In genomic region chr6:27866370-27867050, GRCh38 we compare ENCODE assay signal across 8 cellular contexts. TPM values are rescaled to one million over a fixed set of nuclear protein-coding genes. Genes with fewer than 3 reads are reported as not detected.
DNase-seq lines count a peak whose midpoint lies in the region; ATAC-seq and TF ChIP-seq lines count a peak whose summit lies in the region.

No MANE protein-coding gene starts in this region.

- DNase-seq in GM10248 (ENCODE audit: extremely low spot score): peak; percentile 64
- DNase-seq in OCI-M1 (lab: John Stamatoyannopoulos, UW): peak; percentile 99
- DNase-seq in activated naive CD8-positive, alpha-beta T cell treated with anti-CD3 and anti-CD28 coated beads for 36 hours: peak; percentile 74
- no peak for DNase-seq in left ventricle myocardium superior
- no peak for DNase-seq in sciatic nerve (ENCODE audit: low spot score)
- DNase-seq in head of caudate nucleus: no peak

- peaks cover 7% of the 10 kb centered on the region for H3K36me3 Mint-ChIP-seq in activated naive CD8-positive, alpha-beta T cell treated with anti-CD3 and anti-CD28 coated beads for 36 hours

- peak; percentile 10 for ATAC-seq in HG03354 (IDR thresholded peaks at IDR 0.05; ENCODE audit: poor library complexity, severe bottlenecking, unreplicated experiment)
- ATAC-seq in left ventricle myocardium superior: peak; percentile 39
- peak; percentile 49 for ATAC-seq in sciatic nerve
- no peak for ATAC-seq in GM19324 (IDR thresholded peaks at IDR 0.05; ENCODE audit: low FRiP score, unreplicated experiment)

- intact Hi-C loops in left ventricle myocardium superior (cut with micrococcal nuclease): no loop called here
- intact Hi-C loops in sciatic nerve (cut with DNase I): no loop called here
- intact Hi-C loops in head of caudate nucleus (cut with DNase I): no loop called here

- no peak for TF ChIP-seq CTCF in GM10248 (IDR thresholded peaks at IDR 0.05; ENCODE audit: control extremely low read depth, extremely low read depth, low read depth, missing control alignments)

- peak overlapping the region; percentile 96 for H3K4me3 Mint-ChIP-seq in activated naive CD8-positive, alpha-beta T cell treated with anti-CD3 and anti-CD28 coated beads for 36 hours

- no peaks in the 10 kb centered on the region for H3K9me3 Mint-ChIP-seq in activated naive CD8-positive, alpha-beta T cell treated with anti-CD3 and anti-CD28 coated beads for 36 hours

- H3K4me1 Mint-ChIP-seq in activated naive CD8-positive, alpha-beta T cell treated with anti-CD3 and anti-CD28 coated beads for 36 hours: peaks cover 52% of the 10 kb centered on the region

- POLR2A ChIA-PET in GM10248 (lab: Yijun Ruan, JAX): interaction anchor here (0.6 to 12.0 kb wide), 19 partner anchors 23 to 1844 kb away, joined by 3 to 240 read pairs (median 6); a partner anchor contains a TSS

- H3K27me3 Mint-ChIP-seq in activated naive CD8-positive, alpha-beta T cell treated with anti-CD3 and anti-CD28 coated beads for 36 hours: peaks cover 24% of the 10 kb centered on the region

- peak overlapping the region; percentile 99 for H3K27ac Mint-ChIP-seq in activated naive CD8-positive, alpha-beta T cell treated with anti-CD3 and anti-CD28 coated beads for 36 hours

- CTCF ChIA-PET in GM10248 (lab: Yijun Ruan, JAX): interaction anchor here (1.1 to 9.5 kb wide), 11 partner anchors 21 to 114 kb away, joined by 3 to 85 read pairs (median 4); a partner anchor contains a TSS

RNA-seq across cellular contexts. Expression of gene OR2B2, which starts 45.7 kb away (rescaled TPM):
- not detected for total RNA-seq in activated naive CD8-positive, alpha-beta T cell treated with anti-CD3 and anti-CD28 coated beads for 36 hours
- total RNA-seq in left ventricle myocardium superior (not detected), sciatic nerve (not detected)

Comparison
In these comparisons a context has a peak if more than half of its experiments do, and no peak if none do; other contexts are left out.
1. DNase-seq: peak in GM10248 (single experiment), OCI-M1 (single experiment) and activated naive CD8-positive, alpha-beta T cell treated with anti-CD3 and anti-CD28 coated beads for 36 hours (single experiment); none in left ventricle myocardium superior (single experiment), sciatic nerve (single experiment) and head of caudate nucleus (0 of 42).